ENCODE assay signal across 39 cellular contexts in the genomic region with DNA sequence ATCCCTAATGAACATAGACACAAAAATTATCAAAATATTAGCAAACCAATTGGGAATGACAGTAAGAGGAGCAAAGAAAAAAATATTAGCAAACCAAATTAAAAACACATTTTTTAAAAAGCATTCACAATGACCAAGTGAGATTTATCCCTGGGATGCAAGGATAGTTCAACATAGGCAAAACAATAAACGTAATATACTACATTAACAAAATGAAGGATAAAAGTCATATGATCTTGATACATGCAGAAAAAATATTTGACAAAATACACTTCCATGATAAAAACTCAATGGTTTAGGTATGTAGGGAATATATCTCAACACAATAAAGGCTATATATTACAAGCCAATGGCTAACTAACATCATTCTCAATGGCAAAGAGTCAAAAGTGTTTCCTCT.
"Had no signal": no experiment of that assay in that cellular context is flagged by ENCODE, and none has a peak within 500 bp of the region (broad histone marks: within the 10 kb centered on the region; RNA-seq: fewer than 3 reads in every experiment).

No MANE protein-coding gene starts in this region.

- H3K4me1 Mint-ChIP-seq: activated naive CD4-positive, alpha-beta T cell treated with anti-CD3 and anti-CD28 coated beads, Interleukin-2, amount 10 ng/mL, durations not matched to agents 7 days and 5 days; activated naive CD8-positive, alpha-beta T cell treated with anti-CD3 and anti-CD28 coated beads, Interleukin-2, amount 10 ng/mL, durations not matched to agents 7 days and 5 days; activated naive CD8-positive, alpha-beta T cell treated with anti-CD3 and anti-CD28 coated beads, Interleukin-2, amount 50 U/mL, for 24 hours; activated T-helper 17 cell treated with anti-CD3 and anti-CD28 coated beads, Interleukin-2, amount 50 U/mL, for 72 hours; brain had no signal

- H3K4me3 Mint-ChIP-seq: activated naive CD4-positive, alpha-beta T cell treated with anti-CD3 and anti-CD28 coated beads for 36 hours; activated naive CD4-positive, alpha-beta T cell treated with anti-CD3 and anti-CD28 coated beads, Interleukin-2, amount 10 ng/mL, durations not matched to agents 7 days and 5 days; activated naive CD4-positive, alpha-beta T cell treated with anti-CD3 and anti-CD28 coated beads, Interleukin-2, amount 50 U/mL, for 24 hours; activated naive CD8-positive, alpha-beta T cell; activated naive CD8-positive, alpha-beta T cell treated with anti-CD3 and anti-CD28 coated beads for 36 hours; activated naive CD8-positive, alpha-beta T cell treated with anti-CD3 and anti-CD28 coated beads, Interleukin-2, amount 10 ng/mL, durations not matched to agents 7 days and 5 days; activated naive CD8-positive, alpha-beta T cell treated with anti-CD3 and anti-CD28 coated beads, Interleukin-2, amount 50 U/mL, for 24 hours; activated T-cell treated with anti-CD3 and anti-CD28 coated beads, Interleukin-2, amount 50 U/mL, for 4 hours; activated T-cell treated with anti-CD3 and anti-CD28 coated beads, Interleukin-2, amount 50 U/mL, for 72 hours; activated T-helper 1 cell treated with anti-CD3 and anti-CD28 coated beads, Interleukin-12 subunit alpha, Interleukin-12 subunit beta, Interleukin-2, Interleukin-4 antibody, amounts not matched to agents 30 ng/mL and 10 ng/mL and 1 ng/mL, durations not matched to agents 14 hours and 24 hours and 36 hours; activated T-helper 17 cell treated with anti-CD3 and anti-CD28 coated beads, Interleukin-2, amount 50 U/mL, for 72 hours; brain; central memory CD8-positive, alpha-beta T cell had no signal

- H3K27ac ChIP-seq: adrenal gland, ascending aorta, body of pancreas, brain microvascular endothelial cell, breast epithelium, cardiac muscle cell had no signal

- H3K27me3 ChIP-seq: adrenal gland, ascending aorta, body of pancreas, brain microvascular endothelial cell, breast epithelium, cardiac muscle cell had no signal

- H3K36me3 Mint-ChIP-seq: activated naive CD4-positive, alpha-beta T cell treated with anti-CD3 and anti-CD28 coated beads, Interleukin-2, amount 10 ng/mL, durations not matched to agents 7 days and 5 days; activated naive CD4-positive, alpha-beta T cell treated with anti-CD3 and anti-CD28 coated beads, Interleukin-2, amount 50 U/mL, for 24 hours; activated naive CD8-positive, alpha-beta T cell treated with anti-CD3 and anti-CD28 coated beads, Interleukin-2, amount 10 ng/mL, durations not matched to agents 7 days and 5 days had no signal

- DNase-seq: activated effector memory CD4-positive, alpha-beta T cell treated with anti-CD3 and anti-CD28 coated beads, Interleukin-2, amount 50 U/mL, for 16 hours; activated effector memory CD4-positive, alpha-beta T cell treated with Interleukin-2 at 50 U/mL for 16 hours; activated gamma-delta T cell; activated gamma-delta T cell treated with Interleukin-2 at 50 U/mL for 16 hours; activated naive CD4-positive, alpha-beta T cell; activated naive CD4-positive, alpha-beta T cell treated with anti-CD3 and anti-CD28 coated beads for 36 hours; activated naive CD4-positive, alpha-beta T cell treated with anti-CD3 and anti-CD28 coated beads, Interleukin-2, amount 10 ng/mL, durations not matched to agents 7 days and 5 days; activated naive CD4-positive, alpha-beta T cell treated with anti-CD3 and anti-CD28 coated beads, Interleukin-2, amount 50 U/mL, for 16 hours; activated naive CD4-positive, alpha-beta T cell treated with Interleukin-2 at 50 U/mL for 16 hours; activated naive CD8-positive, alpha-beta T cell treated with anti-CD3 and anti-CD28 coated beads for 36 hours; activated naive CD8-positive, alpha-beta T cell treated with anti-CD3 and anti-CD28 coated beads, Interleukin-2, amount 10 ng/mL, durations not matched to agents 7 days and 5 days; activated naive CD8-positive, alpha-beta T cell treated with anti-CD3 and anti-CD28 coated beads, Interleukin-2, amount 50 U/mL, for 24 hours; activated T-cell treated with anti-CD3 and anti-CD28 coated beads, Interleukin-2, amount 50 U/mL, for 4 hours; activated T-cell treated with anti-CD3 and anti-CD28 coated beads, Interleukin-2, amount 50 U/mL, for 48 hours; activated T-cell treated with anti-CD3 and anti-CD28 coated beads, Interleukin-2, amount 50 U/mL, for 72 hours; adrenal gland; amniotic stem cell; amygdala; anterior cingulate cortex; aorta; body of pancreas; brain microvascular endothelial cell; caudate nucleus; central memory CD4-positive, alpha-beta T cell; cerebellar nuclear complex had no signal

- H3K4me1 ChIP-seq: adrenal gland, ascending aorta, body of pancreas, breast epithelium had no signal

- ATAC-seq: activated naive CD4-positive, alpha-beta T cell treated with anti-CD3 and anti-CD28 coated beads, Interleukin-2, amount 50 U/mL, for 72 hours; activated naive CD8-positive, alpha-beta T cell treated with anti-CD3 and anti-CD28 coated beads, Interleukin-2, amount 50 U/mL, for 24 hours; activated T-cell treated with anti-CD3 and anti-CD28 coated beads, Interleukin-2, amount 50 U/mL, for 4 hours; activated T-cell treated with anti-CD3 and anti-CD28 coated beads, Interleukin-2, amount 50 U/mL, for 72 hours; activated T-helper 17 cell treated with anti-CD3 and anti-CD28 coated beads, Interleukin-2, amount 50 U/mL, for 72 hours; body of pancreas had no signal

- FAIRE-seq: astrocyte, bronchial epithelial cell, colon had no signal

- H3K4me3 ChIP-seq: adrenal gland, ascending aorta, body of pancreas, breast epithelium, cardiac muscle cell had no signal

- H3K9me3 Mint-ChIP-seq: activated T-helper 1 cell treated with anti-CD3 and anti-CD28 coated beads, Interleukin-12 subunit alpha, Interleukin-12 subunit beta, Interleukin-2, Interleukin-4 antibody, amounts not matched to agents 30 ng/mL and 10 ng/mL and 1 ng/mL, durations not matched to agents 14 hours and 24 hours and 36 hours had no signal

- H3K27ac Mint-ChIP-seq: activated naive CD4-positive, alpha-beta T cell treated with anti-CD3 and anti-CD28 coated beads for 36 hours; activated naive CD4-positive, alpha-beta T cell treated with anti-CD3 and anti-CD28 coated beads, Interleukin-2, amount 10 ng/mL, durations not matched to agents 7 days and 5 days; activated naive CD4-positive, alpha-beta T cell treated with anti-CD3 and anti-CD28 coated beads, Interleukin-2, amount 50 U/mL, for 24 hours; activated naive CD4-positive, alpha-beta T cell treated with anti-CD3 and anti-CD28 coated beads, Interleukin-2, amount 50 U/mL, for 72 hours; activated naive CD8-positive, alpha-beta T cell; activated naive CD8-positive, alpha-beta T cell treated with anti-CD3 and anti-CD28 coated beads for 36 hours; activated naive CD8-positive, alpha-beta T cell treated with anti-CD3 and anti-CD28 coated beads, Interleukin-2, amount 10 ng/mL, durations not matched to agents 7 days and 5 days; activated naive CD8-positive, alpha-beta T cell treated with anti-CD3 and anti-CD28 coated beads, Interleukin-2, amount 50 U/mL, for 24 hours; activated T-cell treated with anti-CD3 and anti-CD28 coated beads, Interleukin-2, amount 50 U/mL, for 72 hours; activated T-helper 1 cell treated with anti-CD3 and anti-CD28 coated beads, Interleukin-12 subunit alpha, Interleukin-12 subunit beta, Interleukin-2, Interleukin-4 antibody, amounts not matched to agents 30 ng/mL and 10 ng/mL and 1 ng/mL, durations not matched to agents 14 hours and 24 hours and 36 hours; activated T-helper 17 cell treated with anti-CD3 and anti-CD28 coated beads, Interleukin-2, amount 50 U/mL, for 72 hours; activated T-helper 2 cell treated with anti-CD3 and anti-CD28 coated beads, Interferon-gamma antibody, Interleukin-2, Interleukin-4, amounts not matched to agents 10 μg/mL and 5 μg/mL and 100 μg/mL, durations not matched to agents 14 hours and 24 hours and 36 hours; brain had no signal

- H3K36me3 ChIP-seq: adrenal gland, ascending aorta, brain microvascular endothelial cell, breast epithelium, cardiac muscle cell had no signal

- H3K27me3 Mint-ChIP-seq: activated naive CD4-positive, alpha-beta T cell treated with anti-CD3 and anti-CD28 coated beads, Interleukin-2, amount 10 ng/mL, durations not matched to agents 7 days and 5 days; activated naive CD4-positive, alpha-beta T cell treated with anti-CD3 and anti-CD28 coated beads, Interleukin-2, amount 50 U/mL, for 24 hours; activated naive CD8-positive, alpha-beta T cell; activated naive CD8-positive, alpha-beta T cell treated with anti-CD3 and anti-CD28 coated beads for 36 hours; activated naive CD8-positive, alpha-beta T cell treated with anti-CD3 and anti-CD28 coated beads, Interleukin-2, amount 10 ng/mL, durations not matched to agents 7 days and 5 days; activated naive CD8-positive, alpha-beta T cell treated with anti-CD3 and anti-CD28 coated beads, Interleukin-2, amount 50 U/mL, for 24 hours; activated T-helper 17 cell treated with anti-CD3 and anti-CD28 coated beads, Interleukin-2, amount 50 U/mL, for 72 hours; brain; central memory CD8-positive, alpha-beta T cell had no signal
